Comparison of ENCODE assay signal across 20 cellular contexts in genomic region chr5:151024894-151025606, GRCh38. TPM values are rescaled to one million over a fixed set of nuclear protein-coding genes. Genes with fewer than 3 reads are reported as not detected.
A peak's percentile ranks its signal among the peaks of the same experiment; 100 is the strongest.
DNase-seq lines count a peak whose midpoint lies in the region; ATAC-seq and TF ChIP-seq lines count a peak whose summit lies in the region.
"Had no signal": no experiment of that assay in that cellular context is flagged by ENCODE, and none has a peak within 500 bp of the region (broad histone marks: within the 10 kb centered on the region; RNA-seq: fewer than 3 reads in every experiment).

No MANE protein-coding gene starts in this region.

- TF ChIP-seq EP300 in gastroesophageal sphincter (IDR thresholded peaks at IDR 0.05) = no peak

- H3K4me3 ChIP-seq in right cardiac atrium (ENCODE audit: low read length) (no peak overlapping the region), gastroesophageal sphincter (peak overlapping the region in 1 of 2 donors; percentile 88), skeletal muscle tissue (ENCODE audit: low read length in 3 of 3) (peak overlapping the region in 1 of 3 donors; percentile 82)
- H3K4me3 ChIP-seq: mucosa of descending colon had no signal

- DNase-seq in right cardiac atrium (no peak), Right ventricle myocardium inferior (ENCODE audit: missing footprints) (no peak), DMS79 (lab: John Stamatoyannopoulos, UW) (no peak)
- DNase-seq: activated B cell treated with CpG ODN at 0.5 μM for 24 hours; activated naive CD8-positive, alpha-beta T cell treated with anti-CD3 and anti-CD28 coated beads, Interleukin-2, amount 10 ng/mL, durations not matched to agents 7 days and 5 days; activated T-cell treated with anti-CD3 and anti-CD28 coated beads, Interleukin-2, amount 50 U/mL, for 72 hours; C1 segment of cervical spinal cord; DMS153; effector CD4-positive, alpha-beta T cell; Kasumi-1; mucosa of descending colon; NCI-H1417; NCI-H69; nucleus accumbens; stimulated activated CD4-positive, alpha-beta T cell treated with anti-CD3 and anti-CD28 coated beads, Interleukin-2, amount 100 ng/mL, for 48 hours had no signal

- H3K27ac ChIP-seq in right cardiac atrium (ENCODE audit: low read length) (peak overlapping the region; percentile 93), gastroesophageal sphincter (peak overlapping the region in 3 of 4 donors; percentile 86 to 91 (median 89)), skeletal muscle tissue (ENCODE audit: low read depth, low read length) (peak overlapping the region; percentile 87)

- H3K36me3 ChIP-seq in gastroesophageal sphincter (peaks cover 0 to 74% of the 10 kb centered on the region in 2 donors), skeletal muscle tissue (ENCODE audit: control insufficient read depth in 3 of 3, insufficient read depth in 3 of 3, low read length in 3 of 3) (peaks cover 37 to 50% (median 38%) of the 10 kb centered on the region in 3 donors)

- H3K4me1 ChIP-seq in right cardiac atrium (ENCODE audit: control insufficient read depth, insufficient read depth, low read length) (peaks cover 44% of the 10 kb centered on the region), gastroesophageal sphincter (peaks cover 5 to 92% (median 28%) of the 10 kb centered on the region in 3 donors), skeletal muscle tissue (ENCODE audit: control insufficient read depth in 3 of 3, insufficient read depth in 3 of 3, low read length in 3 of 3) (peaks cover 85% of the 10 kb centered on the region in 3 donors)

- no peaks in the 10 kb centered on the region for H3K9me3 ChIP-seq in right cardiac atrium (ENCODE audit: control insufficient read depth, low read length)
- H3K9me3 ChIP-seq in gastroesophageal sphincter = no peaks in the 10 kb centered on the region
- no peaks in the 10 kb centered on the region for H3K9me3 ChIP-seq in skeletal muscle tissue (ENCODE audit: control insufficient read depth in 3 of 3, low read length in 3 of 3)
- H3K9me3 ChIP-seq: mucosa of descending colon had no signal

- no peak for TF ChIP-seq POLR2A in gastroesophageal sphincter (IDR thresholded peaks at IDR 0.05)

- ATAC-seq in right cardiac atrium (no peak), Right ventricle myocardium inferior (no peak), gastroesophageal sphincter (no peak), HG03571 (IDR thresholded peaks at IDR 0.05; ENCODE audit: unreplicated experiment) (no peak), GM18519 (IDR thresholded peaks at IDR 0.05; ENCODE audit: low FRiP score, unreplicated experiment) (no peak), GM19324 (IDR thresholded peaks at IDR 0.05; ENCODE audit: low FRiP score, unreplicated experiment) (no peak)
- ATAC-seq: activated T-cell treated with anti-CD3 and anti-CD28 coated beads, Interleukin-2, amount 50 U/mL, for 72 hours; mucosa of descending colon had no signal

- 80% methylated on average over 11 of the region's 11 CpGs for WGBS in right cardiac atrium
- WGBS in gastroesophageal sphincter (ENCODE audit: low coverage in 1 of 2), 2 donors = 89 to 93% methylated on average over 6 to 9 of the region's 11 CpGs

- intact Hi-C loops in right cardiac atrium (cut with DNase I) = no loop called here
- intact Hi-C loops in Right ventricle myocardium inferior (cut with DNase I) = no loop called here

- TF ChIP-seq CTCF in gastroesophageal sphincter (IDR thresholded peaks at IDR 0.05) = no peak

- H3K9ac ChIP-seq in skeletal muscle tissue (ENCODE audit: low read depth in 1 of 3, low read length in 3 of 3) = peak overlapping the region in 2 of 3 donors; percentile 16 to 61

- no peaks in the 10 kb centered on the region for H3K27me3 ChIP-seq in right cardiac atrium (ENCODE audit: control insufficient read depth, insufficient read depth)
- H3K27me3 ChIP-seq in gastroesophageal sphincter = no peaks in the 10 kb centered on the region
- no peaks in the 10 kb centered on the region for H3K27me3 ChIP-seq in skeletal muscle tissue (ENCODE audit: control insufficient read depth in 3 of 3, insufficient read depth in 3 of 3, low read length in 3 of 3)

RNA-seq across cellular contexts. Expression of gene GPX3, which starts 4.7 kb away (rescaled TPM):
- total RNA-seq in right cardiac atrium (1,000 to 10,000 TPM; 1,359 to 2,012 (median 1,429) TPM), Right ventricle myocardium inferior (627 TPM), gastroesophageal sphincter (1,000 to 10,000 TPM in 3 of 4 donors, 100 to 1,000 TPM in 1; 690 to 3,141 (median 1,517) TPM), skeletal muscle tissue (33.4 TPM)
- 1,982 TPM for polyA plus RNA-seq in right cardiac atrium
- total RNA-seq: activated naive CD8-positive, alpha-beta T cell treated with anti-CD3 and anti-CD28 coated beads, Interleukin-2, amount 10 ng/mL, durations not matched to agents 7 days and 5 days; activated T-cell treated with anti-CD3 and anti-CD28 coated beads, Interleukin-2, amount 50 U/mL, for 72 hours had no signal

RNA-seq across cellular contexts. Expression of gene TNIP1, which starts 55.8 kb away (rescaled TPM):
- total RNA-seq in right cardiac atrium (10 to 100 TPM; 77.0 to 98.2 (median 86.1) TPM), Right ventricle myocardium inferior (114 TPM), gastroesophageal sphincter (100 to 1,000 TPM in 2 of 4 donors, 10 to 100 TPM in 2; 74.2 to 142 (median 97.9) TPM), skeletal muscle tissue (42.8 TPM)
- 71.5 TPM for polyA plus RNA-seq in right cardiac atrium

Comparison
In these comparisons a context has a peak if more than half of its experiments do, and no peak if none do; other contexts are left out.
1. RNA of gene GPX3, which starts 4.7 kb away (total RNA-seq): 690 to 3,141 TPM in gastroesophageal sphincter, 1,359 to 2,012 TPM in right cardiac atrium and 627 TPM in Right ventricle myocardium inferior (single experiment); 33.4 TPM in skeletal muscle tissue (single experiment); every median in the first group is over 10 times any median in the second.
2. Peak in every context shown above with its lines, with median percentiles within 50 percentile points of each other: H3K27ac ChIP-seq.